13 cellular contexts compared by ENCODE assay signal in genomic region chr4:183422962-183423653, GRCh38. TPM values are rescaled to one million over a fixed set of nuclear protein-coding genes. Genes with fewer than 3 reads are reported as not detected.
DNase-seq lines count a peak whose midpoint lies in the region; ATAC-seq and TF ChIP-seq lines count a peak whose summit lies in the region.
"Had no signal": no experiment of that assay in that cellular context is flagged by ENCODE, and none has a peak within 500 bp of the region (broad histone marks: within the 10 kb centered on the region; RNA-seq: fewer than 3 reads in every experiment).

No MANE protein-coding gene starts in this region.

- peak overlapping the region; percentile 20 for H3K4me2 ChIP-seq in GM23248 (ENCODE audit: unreplicated experiment)

- TF ChIP-seq CTCF in choroid plexus epithelial cell (conservative IDR thresholded peaks at IDR 0.05; ENCODE audit: low read depth, low read length): no peak
- TF ChIP-seq CTCF in left lung (IDR thresholded peaks at IDR 0.05): no peak
- no peak for TF ChIP-seq CTCF in dorsolateral prefrontal cortex (IDR thresholded peaks at IDR 0.05 in 54 of 56, conservative IDR thresholded peaks at IDR 0.05 in 2 of 56; ENCODE audit: low read depth in 1 of 56, partially characterized antibody in 56 of 56)

- H3K4me1 ChIP-seq in GM23248 (ENCODE audit: insufficient read depth) (peaks cover 10% of the 10 kb centered on the region; the same call in 1 of the 2 replicates), left lung (no peaks in the 10 kb centered on the region)
- H3K4me1 ChIP-seq: parathyroid adenoma, testis had no signal

- no peak overlapping the region for H3K4me3 Mint-ChIP-seq in activated T-cell treated with anti-CD3 and anti-CD28 coated beads, Interleukin-2, amount 50 U/mL, for 4 hours

- H3K9me2 ChIP-seq in GM23248 (ENCODE audit: insufficient read depth): no peaks in the 10 kb centered on the region

- H3K27me3 Mint-ChIP-seq in activated T-cell treated with anti-CD3 and anti-CD28 coated beads, Interleukin-2, amount 50 U/mL, for 4 hours (ENCODE audit: low read depth): no peaks in the 10 kb centered on the region

- no peaks in the 10 kb centered on the region for H4K20me1 ChIP-seq in GM23248 (ENCODE audit: insufficient read depth)

- H3K4me3 ChIP-seq in GM23248: no peak overlapping the region
- no peak overlapping the region for H3K4me3 ChIP-seq in choroid plexus epithelial cell (ENCODE audit: low read depth, low read length)
- no peak overlapping the region for H3K4me3 ChIP-seq in left lung
- no peak overlapping the region for H3K4me3 ChIP-seq in dorsolateral prefrontal cortex
- H3K4me3 ChIP-seq: testis had no signal

- ATAC-seq in left lung (peak; percentile 26), GM18909 (IDR thresholded peaks at IDR 0.05; ENCODE audit: poor library complexity, unreplicated experiment) (no peak)
- no peak for ATAC-seq in activated T-cell treated with anti-CD3 and anti-CD28 coated beads, Interleukin-2, amount 50 U/mL, for 4 hours

- in situ Hi-C loops in GM23248 (cut with MboI): no loop called here

- H3K36me3 Mint-ChIP-seq in activated T-cell treated with anti-CD3 and anti-CD28 coated beads, Interleukin-2, amount 50 U/mL, for 4 hours (ENCODE audit: insufficient read depth): no peaks in the 10 kb centered on the region

- no peaks in the 10 kb centered on the region for H3K9me3 ChIP-seq in GM23248 (ENCODE audit: low read depth)
- no peaks in the 10 kb centered on the region for H3K9me3 ChIP-seq in left lung
- H3K9me3 ChIP-seq: testis had no signal

- peak; percentile 64 for DNase-seq in GM23248
- peak; percentile 81 for DNase-seq in M059J (ENCODE audit: low read depth)
- peak; percentile 46 for DNase-seq in choroid plexus epithelial cell (ENCODE audit: low read depth)
- DNase-seq in left lung: no peak
- no peak for DNase-seq in activated T-cell treated with anti-CD3 and anti-CD28 coated beads, Interleukin-2, amount 50 U/mL, for 4 hours
- no peak for DNase-seq in dorsolateral prefrontal cortex
- DNase-seq: activated CD4-positive, alpha-beta T cell treated with anti-CD3 and anti-CD28 coated beads, Interleukin-2, amount 50 U/mL, for 1 hour; activated effector memory CD4-positive, alpha-beta T cell treated with anti-CD3 and anti-CD28 coated beads, Interleukin-2, amount 50 U/mL, for 16 hours; COR-L47; RPMI8226; testis had no signal

- no peaks in the 10 kb centered on the region for H3K9me3 Mint-ChIP-seq in activated T-cell treated with anti-CD3 and anti-CD28 coated beads, Interleukin-2, amount 50 U/mL, for 4 hours

- H3K79me2 ChIP-seq in GM23248 (ENCODE audit: insufficient read depth): no peaks in the 10 kb centered on the region
- H3K79me2 ChIP-seq: parathyroid adenoma had no signal

- no peak overlapping the region for H2AFZ ChIP-seq in GM23248
- H2AFZ ChIP-seq: parathyroid adenoma had no signal

- H3K36me3 ChIP-seq in GM23248 (ENCODE audit: low read depth) (no peaks in the 10 kb centered on the region), left lung (no peaks in the 10 kb centered on the region)

- 75 to 77% methylated on average over 9 of the region's 9 CpGs for WGBS in GM23248 (ENCODE audit: low coverage in 1 of 2, low lambda C conversion rate in 2 of 2, missing lambda C conversion rate in 2 of 2), 2 experiments

- H3K9ac ChIP-seq in GM23248: no peak overlapping the region
- H3K9ac ChIP-seq: parathyroid adenoma had no signal

- no peak overlapping the region for H3K27ac ChIP-seq in GM23248
- H3K27ac ChIP-seq in left lung: no peak overlapping the region
- H3K27ac ChIP-seq in dorsolateral prefrontal cortex: no peak overlapping the region
- H3K27ac ChIP-seq: parathyroid adenoma, testis had no signal

- intact Hi-C loops in left lung (cut with DNase I) (no loop called here), dorsolateral prefrontal cortex (cut with DNase I) (no loop called here)

- H3K4me1 Mint-ChIP-seq in activated T-cell treated with anti-CD3 and anti-CD28 coated beads, Interleukin-2, amount 50 U/mL, for 4 hours (ENCODE audit: low read depth): peaks cover 8% of the 10 kb centered on the region

- H3K27me3 ChIP-seq in GM23248 (replicated peaks; ENCODE audit: insufficient read depth) (no peaks in the 10 kb centered on the region), left lung (no peaks in the 10 kb centered on the region), dorsolateral prefrontal cortex (no peaks in the 10 kb centered on the region)
- H3K27me3 ChIP-seq: testis had no signal

- H3F3A ChIP-seq in GM23248 (ENCODE audit: insufficient read depth): no peaks in the 10 kb centered on the region

RNA-seq across cellular contexts. Expression of gene CDKN2AIP, which starts 21.3 kb away (rescaled TPM):
- 18.7 and 20.4 TPM in 2 replicates for total RNA-seq in GM23248 (2014; rRNA removed; shearing (Covaris generic))
- 14.6 and 16.7 TPM in 2 replicates for polyA plus RNA-seq in GM23248 (2016; fragmentation: Nextera tagmentation; extraction: Ambion mirVana)
- total RNA-seq in M059J (2014; rRNA removed; shearing (Covaris generic)): 30.7 and 31.8 TPM in 2 replicates
- total RNA-seq in left lung (10 to 100 TPM; 10.1 to 14.4 TPM), dorsolateral prefrontal cortex (10 to 100 TPM; 10.3 to 20.2 (median 14.8) TPM)
- 10 to 100 TPM; 25.6 to 27.2 (median 26.3) TPM for total RNA-seq in activated T-cell treated with anti-CD3 and anti-CD28 coated beads, Interleukin-2, amount 50 U/mL, for 4 hours

Comparison
In these comparisons a context has a peak if more than half of its experiments do, and no peak if none do; other contexts are left out.
1. DNase-seq: peak in GM23248 (single experiment), M059J (single experiment) and choroid plexus epithelial cell (single experiment); none in left lung (0 of 2), activated T-cell treated with anti-CD3 and anti-CD28 coated beads, Interleukin-2, amount 50 U/mL, for 4 hours (single experiment) and dorsolateral prefrontal cortex (0 of 10).